In genomic region chr6:25992413-25993037, GRCh38 we compare ENCODE assay signal across 8 cellular contexts. TPM values are rescaled to one million over a fixed set of nuclear protein-coding genes. Genes with fewer than 3 reads are reported as not detected.
DNase-seq lines count a peak whose midpoint lies in the region; ATAC-seq lines count a peak whose summit lies in the region.

No MANE protein-coding gene starts in this region.

- peak; percentile 93 to 96 for DNase-seq in AML-193 (lab: John Stamatoyannopoulos, UW)
- DNase-seq in NCI-H345 (lab: John Stamatoyannopoulos, UW), result peak; percentile 93
- peak; percentile 98 for DNase-seq in activated CD4-positive, CD25-positive, alpha-beta regulatory T cell treated with anti-CD3 and anti-CD28 coated beads, Interleukin-2, amount 50 U/mL, for 72 hours
- peak; percentile 83 for DNase-seq in cerebellum (ENCODE audit: low spot score)
- DNase-seq in kidney glomerular epithelial cell (lab: John Stamatoyannopoulos, UW), result peak; percentile 84
- DNase-seq in stimulated activated CD4-positive, alpha-beta T cell treated with anti-CD3 and anti-CD28 coated beads, Interleukin-15, amount 100 ng/mL, for 48 hours (ENCODE audit: low read depth in 2 of 2), result peak; percentile 81 to 94

- peak; percentile 89 for ATAC-seq in GM19023 (IDR thresholded peaks at IDR 0.05; ENCODE audit: unreplicated experiment)
- ATAC-seq in HG03196 (IDR thresholded peaks at IDR 0.05; ENCODE audit: unreplicated experiment), result peak; percentile 87

RNA-seq across cellular contexts. Expression of gene TRIM38, which starts 29.9 kb away (rescaled TPM):
- total RNA-seq in cerebellum, result 0.73 TPM

Comparison
In these comparisons a context has a peak if more than half of its experiments do, and no peak if none do; other contexts are left out.
1. Peak in every context shown above with its lines: DNase-seq and ATAC-seq.